21 cellular contexts compared by ENCODE assay signal in the genomic region with DNA sequence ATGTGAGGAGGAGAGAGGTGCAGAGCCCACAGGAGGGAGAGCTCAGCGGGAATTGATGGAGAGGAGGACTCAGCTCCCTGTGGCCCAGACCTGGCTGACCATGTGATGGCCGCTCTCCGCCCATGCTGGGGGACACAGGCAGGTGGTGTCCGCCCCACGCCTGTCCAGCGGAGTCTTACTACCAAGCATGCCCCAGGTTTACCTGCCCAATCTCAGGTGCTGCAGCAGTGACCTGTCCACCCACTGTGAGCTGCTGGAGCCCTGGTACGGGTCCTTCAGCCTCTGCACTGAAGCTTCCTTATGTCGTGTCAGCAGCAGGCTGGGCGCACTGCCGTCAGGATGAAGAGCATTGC.
DNase-seq lines count a peak whose midpoint lies in the region; ATAC-seq, FAIRE-seq and TF ChIP-seq lines count a peak whose summit lies in the region.
"Had no signal": no experiment of that assay in that cellular context is flagged by ENCODE, and none has a peak within 500 bp of the region (broad histone marks: within the 10 kb centered on the region; RNA-seq: fewer than 3 reads in every experiment).

No MANE protein-coding gene starts in this region.

- H4K20me1 ChIP-seq in HepG2 (ENCODE audit: insufficient read depth, low read length): no peaks in the 10 kb centered on the region
- H4K20me1 ChIP-seq: BLaER1 had no signal

- TF ChIP-seq RAD21 in HepG2 (CRISPR knock-in tag; IDR thresholded peaks at IDR 0.05): no peak

- H3K4me2 ChIP-seq in HepG2 (ENCODE audit: low read depth, low read length): no peak overlapping the region; the same call in 1 of the 2 replicates
- H3K4me2 ChIP-seq: A549, BLaER1 had no signal

- H3K36me3 ChIP-seq in Panc1 (ENCODE audit: control insufficient read depth, insufficient read depth, low read length) (no peaks in the 10 kb centered on the region), HepG2 (replicated peaks in 1 of 2; ENCODE audit: control insufficient read depth in 1 of 2, insufficient read depth in 2 of 2, low read length in 2 of 2) (no peaks in the 10 kb centered on the region), upper lobe of left lung (no peaks in the 10 kb centered on the region)
- H3K36me3 ChIP-seq: BLaER1 had no signal

- H3K4me1 ChIP-seq in Panc1 (ENCODE audit: control insufficient read depth, insufficient read depth, low read length) (no peaks in the 10 kb centered on the region), HepG2 (ENCODE audit: insufficient read depth, low read length) (peaks cover 49% of the 10 kb centered on the region), upper lobe of left lung (no peaks in the 10 kb centered on the region)
- H3K4me1 ChIP-seq: A549 had no signal

- H3K27ac ChIP-seq in Panc1 (ENCODE audit: low read length): no peak overlapping the region
- H3K27ac ChIP-seq in HepG2 (ENCODE audit: extremely low read length, insufficient read depth, low read length): no peak overlapping the region
- no peak overlapping the region for H3K27ac ChIP-seq in upper lobe of left lung
- H3K27ac ChIP-seq: 22Rv1, A549, BLaER1 had no signal

- H3K4me3 ChIP-seq in Panc1 (ENCODE audit: low read depth in 2 of 2, low read length in 2 of 2) (no peak overlapping the region), HepG2 (replicated peaks in 1 of 3; ENCODE audit: insufficient read depth in 1 of 3, low read depth in 2 of 3, low read length in 3 of 3) (no peak overlapping the region; a peak in 1 of 6 replicates), upper lobe of left lung (no peak overlapping the region)
- H3K4me3 ChIP-seq: A549, BLaER1 had no signal

- WGBS in HepG2 (ENCODE audit: low lambda C conversion rate): 81% methylated on average over 10 of the region's 10 CpGs
- WGBS in upper lobe of left lung, 2 donors: 73 to 80% methylated on average over 1 to 10 of the region's 10 CpGs

- BruUV-seq in Panc1 (replicated peaks; lab: Mats Ljungman, UMichigan) (no TSS peak), HepG2 (replicated peaks; lab: Mats Ljungman, UMichigan) (no TSS peak)

- TF ChIP-seq POLR2A in HepG2 (IDR thresholded peaks at IDR 0.05; ENCODE audit: insufficient read depth in 1 of 2, low read depth in 2 of 2, low read length in 2 of 2): no peak
- TF ChIP-seq POLR2A in upper lobe of left lung (IDR thresholded peaks at IDR 0.05): no peak

- in situ Hi-C loops in Panc1 (cut with HindIII; ENCODE audit: low pct_unique_long_range_greater_than_20kb, low sequenced_read_pairs) (no loop called here), HepG2 (cut with HindIII; ENCODE audit: extremely low pct_ligation_motif_present, low pct_unique_long_range_greater_than_20kb) (no loop called here)

- TF ChIP-seq CTCF in Panc1 (IDR thresholded peaks at IDR 0.05) (no peak), HepG2 (CRISPR knock-in tag; IDR thresholded peaks at IDR 0.05) (no peak), omental fat pad (IDR thresholded peaks at IDR 0.05) (no peak), upper lobe of left lung (IDR thresholded peaks at IDR 0.05) (no peak)

- no peaks in the 10 kb centered on the region for H3K79me2 ChIP-seq in HepG2 (ENCODE audit: insufficient read depth, low read length)

- POLR2A ChIA-PET in Panc1 (lab: Charles Lee): no interaction called here
- POLR2A ChIA-PET in HepG2 (lab: Yijun Ruan, JAX): no interaction called here

- H3K27me3 ChIP-seq in Panc1 (ENCODE audit: control insufficient read depth, insufficient read depth, low read length): peaks cover 5% of the 10 kb centered on the region
- H3K27me3 ChIP-seq in HepG2 (ENCODE audit: control insufficient read depth in 1 of 2, insufficient read depth in 2 of 2, low read length in 2 of 2): peaks cover 8 to 43% of the 10 kb centered on the region in 2 experiments; a peak in 4 of 5 replicates
- H3K27me3 ChIP-seq in upper lobe of left lung: peaks cover 0 to 5% (median 0%) of the 10 kb centered on the region in 4 donors
- H3K27me3 ChIP-seq: BLaER1 had no signal

- H3K9ac ChIP-seq in HepG2 (ENCODE audit: insufficient read depth, low read depth, low read length): no peak overlapping the region
- H3K9ac ChIP-seq: BLaER1 had no signal

- DNase-seq in Panc1 (ENCODE audit: low read depth, low spot score) (no peak), HepG2 (ENCODE audit: low spot score) (no peak), omental fat pad (ENCODE audit: low spot score) (no peak), upper lobe of left lung (peak; percentile 17 to 40), NCI-H526 (lab: John Stamatoyannopoulos, UW) (no peak)
- DNase-seq in stimulated activated naive CD8-positive, alpha-beta T cell treated with anti-CD3 and anti-CD28 coated beads, Interleukin-15, Interleukin-2, amounts not matched to agents 100 U/mL and 50 U/mL, for 24 hours: no peak
- DNase-seq: CD4-positive, alpha-beta memory T cell; DMS153; DMS79; GDM1; GOT3; H7; HFFc6 had no signal

- H3K9me3 ChIP-seq in Panc1 (ENCODE audit: control insufficient read depth, insufficient read depth, low read depth, low read length) (no peaks in the 10 kb centered on the region), HepG2 (ENCODE audit: low read length) (no peaks in the 10 kb centered on the region), upper lobe of left lung (no peaks in the 10 kb centered on the region)
- H3K9me3 ChIP-seq: A549 had no signal

- intact Hi-C loops in Panc1 (cut with micrococcal nuclease; ENCODE audit: unreplicated experiment) (no loop called here), HepG2 (cut with micrococcal nuclease; ENCODE audit: unreplicated experiment) (no loop called here)

- ATAC-seq in Panc1: 0 out of 2 replicates have a peak, but pooled peaks have one; percentile 44
- peak; percentile 10; the same call in 2 of the 3 replicates for ATAC-seq in HepG2
- peak; percentile 9 for ATAC-seq in omental fat pad (ENCODE audit: low FRiP score)
- ATAC-seq in upper lobe of left lung (ENCODE audit: low FRiP score in 2 of 2): no peak
- ATAC-seq in stimulated activated naive CD8-positive, alpha-beta T cell treated with anti-CD3 and anti-CD28 coated beads, Interleukin-15, Interleukin-2, amounts not matched to agents 100 U/mL and 50 U/mL, for 24 hours: no peak
- no peak for ATAC-seq in GM19023 (IDR thresholded peaks at IDR 0.05; ENCODE audit: unreplicated experiment)
- ATAC-seq: A549, HCT116 had no signal

- no peak for FAIRE-seq in HepG2 (lab: Jason Lieb, UNC)
- FAIRE-seq: A549, GM12892, GM18507, HTR-8/SVneo had no signal

- TF ChIP-seq EP300 in HepG2 (IDR thresholded peaks at IDR 0.05; ENCODE audit: low read depth in 2 of 2, low read length in 2 of 2) (no peak), HepG2 (CRISPR knock-in tag; IDR thresholded peaks at IDR 0.05; ENCODE audit: borderline replicate concordance) (no peak), upper lobe of left lung (IDR thresholded peaks at IDR 0.05) (no peak)

- CTCF ChIA-PET in Panc1 (lab: Charles Lee): no interaction called here
- CTCF ChIA-PET in HepG2 (lab: Yijun Ruan, JAX; ENCODE audit: low intra/inter-chr PET ratio, low total read pairs): no interaction called here

- H2AFZ ChIP-seq in HepG2 (ENCODE audit: low read length): no peak overlapping the region

TF ChIP-seq in HepG2, 621 proteins besides CTCF, POLR2A, EP300 and RAD21 (continues in another document):
- TF ChIP-seq ERF (CRISPR knock-in tag; IDR thresholded peaks at IDR 0.05) (no peak), NPAS2 (CRISPR knock-in tag; IDR thresholded peaks at IDR 0.05; ENCODE audit: borderline replicate concordance) (no peak), ZNF30 (CRISPR knock-in tag; IDR thresholded peaks at IDR 0.05) (no peak), ZNF644 (CRISPR knock-in tag; IDR thresholded peaks at IDR 0.05; ENCODE audit: low read depth) (no peak), NFKB2 (CRISPR knock-in tag; IDR thresholded peaks at IDR 0.05; ENCODE audit: borderline replicate concordance) (no peak), ZIK1 (CRISPR knock-in tag; IDR thresholded peaks at IDR 0.05; ENCODE audit: borderline replicate concordance, low read depth) (no peak), ELF4 (CRISPR knock-in tag; IDR thresholded peaks at IDR 0.05; ENCODE audit: borderline replicate concordance) (no peak), BRD4 (CRISPR knock-in tag; IDR thresholded peaks at IDR 0.05) (no peak), ZBTB26 (CRISPR knock-in tag; IDR thresholded peaks at IDR 0.05; ENCODE audit: borderline replicate concordance) (no peak), SAP130 (CRISPR knock-in tag; IDR thresholded peaks at IDR 0.05; ENCODE audit: low read depth) (no peak), ZNF282 (IDR thresholded peaks at IDR 0.05; ENCODE audit: partially characterized antibody) (no peak), ZNF230 (CRISPR knock-in tag; IDR thresholded peaks at IDR 0.05) (no peak), ZNF773 (CRISPR knock-in tag; IDR thresholded peaks at IDR 0.05; ENCODE audit: borderline replicate concordance) (no peak)
- TF ChIP-seq, protein P1, sequence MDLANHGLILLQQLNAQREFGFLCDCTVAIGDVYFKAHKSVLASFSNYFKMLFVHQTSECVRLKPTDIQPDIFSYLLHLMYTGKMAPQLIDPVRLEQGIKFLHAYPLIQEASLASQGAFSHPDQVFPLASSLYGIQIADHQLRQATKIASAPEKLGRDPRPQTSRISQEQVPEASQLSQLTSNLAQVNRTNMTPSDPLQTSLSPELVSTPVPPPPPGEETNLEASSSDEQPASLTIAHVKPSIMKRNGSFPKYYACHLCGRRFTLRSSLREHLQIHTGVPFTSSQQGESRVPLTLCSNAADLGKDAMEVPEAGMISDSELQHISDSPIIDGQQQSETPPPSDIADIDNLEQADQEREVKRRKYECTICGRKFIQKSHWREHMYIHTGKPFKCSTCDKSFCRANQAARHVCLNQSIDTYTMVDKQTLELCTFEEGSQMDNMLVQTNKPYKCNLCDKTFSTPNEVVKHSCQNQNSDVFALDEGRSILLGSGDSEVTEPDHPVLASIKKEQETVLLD (CRISPR knock-in tag; IDR thresholded peaks at IDR 0.05; ENCODE audit: low read depth): no peak

Comparison
In these comparisons a context has a peak if more than half of its experiments do, and no peak if none do; other contexts are left out.
1. ATAC-seq: peak in Panc1 (single experiment), HepG2 (single experiment) and omental fat pad (single experiment); none in upper lobe of left lung (0 of 2), stimulated activated naive CD8-positive, alpha-beta T cell treated with anti-CD3 and anti-CD28 coated beads, Interleukin-15, Interleukin-2, amounts not matched to agents 100 U/mL and 50 U/mL, for 24 hours (single experiment) and GM19023 (single experiment).
2. DNase-seq: peak in upper lobe of left lung (2 of 2); none in Panc1 (single experiment), HepG2 (single experiment), omental fat pad (single experiment), NCI-H526 (0 of 2) and stimulated activated naive CD8-positive, alpha-beta T cell treated with anti-CD3 and anti-CD28 coated beads, Interleukin-15, Interleukin-2, amounts not matched to agents 100 U/mL and 50 U/mL, for 24 hours (single experiment).